ENCODE assay signal across 9 cellular contexts in the genomic region with DNA sequence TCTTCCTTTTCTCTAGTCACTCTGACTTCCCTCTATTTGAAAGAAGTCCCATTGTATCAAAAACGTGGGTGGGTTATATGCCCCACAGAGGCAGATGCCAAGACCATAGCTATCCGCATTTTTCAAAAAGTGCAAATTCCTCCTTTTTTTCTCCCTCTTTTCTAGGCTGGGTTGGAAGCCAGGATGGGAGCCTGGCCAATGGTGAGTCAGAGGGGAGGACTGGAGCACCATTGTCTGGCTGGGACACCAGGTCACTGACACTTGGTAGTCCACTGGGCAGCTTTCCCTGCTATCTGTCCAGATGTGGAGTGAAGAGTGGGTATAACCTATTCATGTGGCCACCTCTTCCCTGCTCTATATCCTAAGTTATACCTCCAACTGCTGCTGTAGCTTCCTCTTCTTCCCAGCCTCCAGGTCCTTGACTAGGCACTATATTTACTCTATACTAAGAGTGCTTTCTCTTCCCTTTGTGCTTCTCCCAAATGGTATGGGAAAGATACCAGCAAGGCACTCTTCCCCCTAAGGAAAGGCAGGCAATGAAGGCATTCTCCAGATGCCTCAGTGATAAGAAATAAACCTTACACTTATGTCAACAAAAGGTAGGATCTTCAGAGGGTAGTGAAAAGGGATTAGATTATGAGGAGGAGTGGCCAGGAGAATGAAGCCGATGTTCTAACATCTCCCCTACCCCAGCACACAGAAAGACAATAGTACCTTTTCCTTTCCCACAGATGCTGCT. TPM values are rescaled to one million over a fixed set of nuclear protein-coding genes. Genes with fewer than 3 reads are reported as not detected.
DNase-seq lines count a peak whose midpoint lies in the region; ATAC-seq and TF ChIP-seq lines count a peak whose summit lies in the region.
"Had no signal": no experiment of that assay in that cellular context is flagged by ENCODE, and none has a peak within 500 bp of the region (broad histone marks: within the 10 kb centered on the region; RNA-seq: fewer than 3 reads in every experiment).

No MANE protein-coding gene starts in this region.

- H3K27ac Mint-ChIP-seq in natural killer cell treated with Interleukin-12 subunit alpha and Interleukin-12 subunit beta and Interleukin-15 and Interleukin-18, amount 100 ng/mL, for 72 hours, result peak overlapping the region; percentile 98 to 99

- ATAC-seq in natural killer cell treated with Interleukin-12 subunit alpha and Interleukin-12 subunit beta and Interleukin-15 and Interleukin-18, amount 100 ng/mL, for 72 hours, result no peak
- no peak for ATAC-seq in GM21723 (IDR thresholded peaks at IDR 0.05; ENCODE audit: unreplicated experiment)
- ATAC-seq in GM19397 (IDR thresholded peaks at IDR 0.05; ENCODE audit: unreplicated experiment), result no peak

- peaks cover 12% of the 10 kb centered on the region for H3K36me3 Mint-ChIP-seq in natural killer cell treated with Interleukin-12 subunit alpha and Interleukin-12 subunit beta and Interleukin-15 and Interleukin-18, amount 100 ng/mL, for 72 hours

- no peaks in the 10 kb centered on the region for H3K9me3 Mint-ChIP-seq in natural killer cell treated with Interleukin-12 subunit alpha and Interleukin-12 subunit beta and Interleukin-15 and Interleukin-18, amount 100 ng/mL, for 72 hours

- H3K4me1 ChIP-seq in SJSA1 (replicated peaks), result peaks cover 69% of the 10 kb centered on the region

- H3K9me3 ChIP-seq in SJSA1 (replicated peaks), result no peaks in the 10 kb centered on the region

- H3K4me3 Mint-ChIP-seq in natural killer cell treated with Interleukin-12 subunit alpha and Interleukin-12 subunit beta and Interleukin-15 and Interleukin-18, amount 100 ng/mL, for 72 hours, result no peak overlapping the region

- H3K27ac ChIP-seq in SJSA1, result peak overlapping the region; percentile 95

- TF ChIP-seq CTCF in AG09319 (IDR thresholded peaks at IDR 0.05; ENCODE audit: low read depth, low read length) (no peak), fibroblast of mammary gland (conservative IDR thresholded peaks at IDR 0.05; ENCODE audit: control insufficient read depth, insufficient read depth, low read depth, low read length) (no peak)

- peaks cover 91% of the 10 kb centered on the region for H3K36me3 ChIP-seq in SJSA1

- no peak overlapping the region for H3K4me3 ChIP-seq in SJSA1
- no peak overlapping the region for H3K4me3 ChIP-seq in fibroblast of mammary gland (ENCODE audit: control insufficient read depth, low read depth, low read length)

- no peaks in the 10 kb centered on the region for H3K27me3 ChIP-seq in SJSA1 (replicated peaks)

- peaks cover 37 to 42% of the 10 kb centered on the region in 2 donors for H3K4me1 Mint-ChIP-seq in natural killer cell treated with Interleukin-12 subunit alpha and Interleukin-12 subunit beta and Interleukin-15 and Interleukin-18, amount 100 ng/mL, for 72 hours (ENCODE audit: low read depth in 2 of 2)

- no peaks in the 10 kb centered on the region for H3K27me3 Mint-ChIP-seq in natural killer cell treated with Interleukin-12 subunit alpha and Interleukin-12 subunit beta and Interleukin-15 and Interleukin-18, amount 100 ng/mL, for 72 hours

- peak; percentile 43 for DNase-seq in AG09319 (ENCODE audit: extremely low read depth, low read depth)
- DNase-seq in SJSA1 (ENCODE audit: low read depth in 1 of 2, low spot score in 2 of 2), result peak; percentile 91 to 95
- peak; percentile 91 for DNase-seq in fibroblast of mammary gland (ENCODE audit: low read depth)
- no peak for DNase-seq in natural killer cell treated with Interleukin-12 subunit alpha and Interleukin-12 subunit beta and Interleukin-15 and Interleukin-18, amount 100 ng/mL, for 72 hours (ENCODE audit: low spot score)
- DNase-seq in activated effector memory CD4-positive, alpha-beta T cell treated with anti-CD3 and anti-CD28 coated beads, Interleukin-2, amount 50 U/mL, for 16 hours, result no peak
- no peak for DNase-seq in NCI-H187 (lab: John Stamatoyannopoulos, UW)
- DNase-seq: stimulated activated naive CD4-positive, alpha-beta T cell treated with Interleukin-2 at 50 U/mL for 16 hours had no signal

RNA-seq across cellular contexts. Expression of gene PI4KB, which starts 12.9 kb away (rescaled TPM):
- 30.5 and 60.4 TPM in 2 replicates for total RNA-seq in SJSA1 (2014; rRNA removed; shearing (Covaris generic))
- total RNA-seq in natural killer cell treated with Interleukin-12 subunit alpha and Interleukin-12 subunit beta and Interleukin-15 and Interleukin-18, amount 100 ng/mL, for 72 hours, result 10 to 100 TPM; 69.9 to 82.3 TPM

RNA-seq across cellular contexts. Expression of gene ZNF687, which starts 32.2 kb away (rescaled TPM):
- 12.5 and 14.5 TPM in 2 replicates for total RNA-seq in SJSA1 (2014; rRNA removed; shearing (Covaris generic))
- total RNA-seq in natural killer cell treated with Interleukin-12 subunit alpha and Interleukin-12 subunit beta and Interleukin-15 and Interleukin-18, amount 100 ng/mL, for 72 hours, result 10 to 100 TPM; 29.1 to 31.2 TPM

RNA-seq across cellular contexts. Expression of gene RFX5, which starts 32.7 kb away (rescaled TPM):
- total RNA-seq in SJSA1 (2014; rRNA removed; shearing (Covaris generic)), result 32.2 and 46.9 TPM in 2 replicates
- 10 to 100 TPM; 40.3 to 95.4 TPM for total RNA-seq in natural killer cell treated with Interleukin-12 subunit alpha and Interleukin-12 subunit beta and Interleukin-15 and Interleukin-18, amount 100 ng/mL, for 72 hours

RNA-seq across cellular contexts. Expression of gene SELENBP1, which starts 58.2 kb away (rescaled TPM):
- total RNA-seq in SJSA1 (2014; rRNA removed; shearing (Covaris generic)), result 21.6 and 31.1 TPM in 2 replicates
- total RNA-seq in natural killer cell treated with Interleukin-12 subunit alpha and Interleukin-12 subunit beta and Interleukin-15 and Interleukin-18, amount 100 ng/mL, for 72 hours, result not detected

RNA-seq across cellular contexts. Expression of gene PSMD4, which starts 59.8 kb away (rescaled TPM):
- total RNA-seq in SJSA1 (2014; rRNA removed; shearing (Covaris generic)), result 293 and 297 TPM in 2 replicates
- 100 to 1,000 TPM; 193 to 235 TPM for total RNA-seq in natural killer cell treated with Interleukin-12 subunit alpha and Interleukin-12 subunit beta and Interleukin-15 and Interleukin-18, amount 100 ng/mL, for 72 hours

Comparison
In these comparisons a context has a peak if more than half of its experiments do, and no peak if none do; other contexts are left out.
1. DNase-seq: peak in AG09319 (single experiment), SJSA1 (2 of 2) and fibroblast of mammary gland (single experiment); none in natural killer cell treated with Interleukin-12 subunit alpha and Interleukin-12 subunit beta and Interleukin-15 and Interleukin-18, amount 100 ng/mL, for 72 hours (single experiment), activated effector memory CD4-positive, alpha-beta T cell treated with anti-CD3 and anti-CD28 coated beads, Interleukin-2, amount 50 U/mL, for 16 hours (single experiment) and NCI-H187 (0 of 2).